Comparison of ENCODE assay signal across 1 cellular context in genomic region chr3:9955067-9955502, GRCh38.
TF ChIP-seq lines count a peak whose summit lies in the region.

No MANE protein-coding gene starts in this region.

TF ChIP-seq in K562, 482 proteins besides CTCF, POLR2A, EP300 and RAD21 (continues in another document):
- TF ChIP-seq SNRNP70 (optimal IDR thresholded peaks at IDR 0.05; ENCODE audit: low read depth, low read length): no peak
- TF ChIP-seq USF2 (CRISPR knock-in tag; IDR thresholded peaks at IDR 0.05): no peak
- no peak for TF ChIP-seq TBP (optimal IDR thresholded peaks at IDR 0.05; ENCODE audit: low read depth, low read length)
- no peak for TF ChIP-seq ATF1 (CRISPR knock-in tag; IDR thresholded peaks at IDR 0.05)
- no peak for TF ChIP-seq ATF1 (tag; IDR thresholded peaks at IDR 0.05)
- TF ChIP-seq NFIC (IDR thresholded peaks at IDR 0.05): peak; percentile 94
- TF ChIP-seq E2F4 (CRISPR knock-in tag; IDR thresholded peaks at IDR 0.05; ENCODE audit: low read depth): peak; percentile 31; the same call in 1 of the 2 replicates
- no peak for TF ChIP-seq GTF2F1 (IDR thresholded peaks at IDR 0.05; ENCODE audit: low read depth, low read length)
- TF ChIP-seq GABPB2 (CRISPR knock-in tag; conservative IDR thresholded peaks at IDR 0.05): no peak
- TF ChIP-seq NRF1 (conservative IDR thresholded peaks at IDR 0.05 in 1 of 2, IDR thresholded peaks at IDR 0.05 in 1 of 2): peak; percentile 76 to 80
- TF ChIP-seq GABPB1 (CRISPR knock-in tag; IDR thresholded peaks at IDR 0.05): no peak
- TF ChIP-seq TOE1 (IDR thresholded peaks at IDR 0.05; ENCODE audit: borderline replicate concordance): no peak
- TF ChIP-seq TOE1 (CRISPR knock-in tag; IDR thresholded peaks at IDR 0.05; ENCODE audit: borderline replicate concordance, low read depth): no peak
- TF ChIP-seq FOXP4 (CRISPR knock-in tag; IDR thresholded peaks at IDR 0.05; ENCODE audit: borderline replicate concordance): no peak
- no peak for TF ChIP-seq RAD51 (IDR thresholded peaks at IDR 0.05; ENCODE audit: borderline replicate concordance, low read depth)
- TF ChIP-seq ZNF3 (CRISPR knock-in tag; IDR thresholded peaks at IDR 0.05): no peak
- TF ChIP-seq SP1 (CRISPR knock-in tag; IDR thresholded peaks at IDR 0.05): 0 out of 2 replicates have a peak, but pooled peaks have one; percentile 12
- peak; percentile 74; the same call in 1 of the 2 replicates for TF ChIP-seq ZEB2 (IDR thresholded peaks at IDR 0.05)
- TF ChIP-seq SIX5 (IDR thresholded peaks at IDR 0.05; ENCODE audit: borderline replicate concordance in 1 of 2, insufficient read depth in 1 of 2, low read depth in 1 of 2, low read length in 2 of 2): no peak
- TF ChIP-seq KAT2B (IDR thresholded peaks at IDR 0.05; ENCODE audit: low read depth, low read length): no peak
- TF ChIP-seq CUX1 (CRISPR knock-in tag; IDR thresholded peaks at IDR 0.05): no peak
- no peak for TF ChIP-seq MITF (IDR thresholded peaks at IDR 0.05)
- TF ChIP-seq RNF2 (IDR thresholded peaks at IDR 0.05): no peak
- no peak for TF ChIP-seq ATF3 (IDR thresholded peaks at IDR 0.05)
- no peak for TF ChIP-seq ATF3 (CRISPR knock-in tag; conservative IDR thresholded peaks at IDR 0.05)
- peak; percentile 41 for TF ChIP-seq RBBP5 (IDR thresholded peaks at IDR 0.05; ENCODE audit: borderline replicate concordance, insufficient read depth, low read length, poor library complexity, severe bottlenecking)
- TF ChIP-seq BRD9 (IDR thresholded peaks at IDR 0.05; ENCODE audit: low read depth, partially characterized antibody): no peak
- TF ChIP-seq ZNF398 (CRISPR knock-in tag; IDR thresholded peaks at IDR 0.05): no peak
- TF ChIP-seq TRIM24 (IDR thresholded peaks at IDR 0.05): no peak
- TF ChIP-seq ZNF318 (IDR thresholded peaks at IDR 0.05; ENCODE audit: borderline replicate concordance in 1 of 2, low read depth in 1 of 2): no peak
- no peak for TF ChIP-seq ETS1 (conservative IDR thresholded peaks at IDR 0.05; ENCODE audit: control insufficient read depth, low read depth, low read length)
- TF ChIP-seq HEY1 (CRISPR knock-in tag; IDR thresholded peaks at IDR 0.05; ENCODE audit: borderline replicate concordance): no peak
- no peak for TF ChIP-seq GATAD2B (IDR thresholded peaks at IDR 0.05; ENCODE audit: borderline replicate concordance)
- TF ChIP-seq ZNF24 (IDR thresholded peaks at IDR 0.05): no peak
